Comparison of ENCODE assay signal across 16 cellular contexts in the genomic region with DNA sequence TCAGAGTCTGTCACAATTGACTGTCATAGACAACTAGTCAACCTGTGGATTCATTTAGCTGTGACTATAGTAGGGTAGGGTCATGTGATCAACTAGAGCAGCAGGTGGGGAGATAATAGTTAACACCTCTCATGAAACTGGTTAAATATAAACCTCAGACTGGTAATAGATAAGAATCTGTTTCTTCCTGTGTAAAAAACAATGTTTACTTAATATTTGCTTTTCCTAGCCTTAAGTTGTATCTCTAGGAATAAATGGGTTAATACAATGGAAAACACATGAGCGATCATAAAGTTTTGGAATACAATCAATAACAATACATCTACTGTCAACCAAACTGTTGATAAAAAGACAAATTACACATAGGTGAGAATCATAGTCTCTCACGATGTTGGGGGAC. TPM values are rescaled to one million over a fixed set of nuclear protein-coding genes. Genes with fewer than 3 reads are reported as not detected.
DNase-seq lines count a peak whose midpoint lies in the region; ATAC-seq and TF ChIP-seq lines count a peak whose summit lies in the region.
"Had no signal": no experiment of that assay in that cellular context is flagged by ENCODE, and none has a peak within 500 bp of the region (broad histone marks: within the 10 kb centered on the region; RNA-seq: fewer than 3 reads in every experiment).

No MANE protein-coding gene starts in this region.

- H3K27ac ChIP-seq in SK-N-SH (ENCODE audit: low read depth in 2 of 2, low read length in 1 of 2) (no peak overlapping the region), RWPE1 (no peak overlapping the region)
- H3K27ac ChIP-seq: A549, uterus had no signal

- H3K4me2 ChIP-seq in SK-N-SH, result no peak overlapping the region
- H3K4me2 ChIP-seq: A549 had no signal

- H3K9ac ChIP-seq in SK-N-SH, result no peak overlapping the region

- H3K4me1 Mint-ChIP-seq in WTC11, result peaks cover 3% of the 10 kb centered on the region; the same call in 1 of the 2 replicates

- POLR2A ChIA-PET in WTC11 (lab: Charles Lee), result no interaction called here
- POLR2A ChIA-PET in SK-N-SH (lab: Yijun Ruan, JAX), result no interaction called here
- POLR2A ChIA-PET in RWPE1 (lab: Yijun Ruan, JAX; ENCODE audit: low non-redundant PET), result no interaction called here

- no peaks in the 10 kb centered on the region for H3K4me1 ChIP-seq in SK-N-SH (ENCODE audit: control insufficient read depth in 1 of 2, insufficient read depth in 2 of 2, low read depth in 1 of 2, low read length in 1 of 2)
- H3K4me1 ChIP-seq: A549, uterus had no signal

- no peak overlapping the region for H3K4me3 Mint-ChIP-seq in WTC11

- H3K27me3 ChIP-seq in SK-N-SH (ENCODE audit: insufficient read depth), result no peaks in the 10 kb centered on the region
- H3K27me3 ChIP-seq: uterus had no signal

- no peaks in the 10 kb centered on the region for H3K79me2 ChIP-seq in SK-N-SH (ENCODE audit: insufficient read depth)

- peaks cover 2% of the 10 kb centered on the region for H3F3A ChIP-seq in SK-N-SH (replicated peaks; ENCODE audit: insufficient read depth)

- TF ChIP-seq RAD21 in SK-N-SH (IDR thresholded peaks at IDR 0.05; ENCODE audit: low read length), result no peak

- TF ChIP-seq EP300 in SK-N-SH (IDR thresholded peaks at IDR 0.05; ENCODE audit: borderline replicate concordance in 1 of 2, low read depth in 1 of 2, low read length in 1 of 2), result no peak

- DNase-seq in WTC11 (ENCODE audit: low spot score) (no peak), SK-N-SH (no peak), RWPE1 (ENCODE audit: low spot score) (no peak)
- DNase-seq in activated CD8-positive, alpha-beta memory T cell treated with anti-CD3 and anti-CD28 coated beads, Interleukin-2, amount 50 U/mL, for 4 hours, result no peak
- DNase-seq: caudate nucleus, NCI-H1417 treated with DMSO at 0.1 percent for 48 hours, NCI-H2227 treated with DMSO at 0.1 percent for 48 hours, uterus had no signal

- no peaks in the 10 kb centered on the region for H3K36me3 ChIP-seq in SK-N-SH (replicated peaks in 1 of 2; ENCODE audit: control insufficient read depth in 1 of 2, insufficient read depth in 2 of 2, low read length in 1 of 2)
- H3K36me3 ChIP-seq: uterus had no signal

- H3K27ac Mint-ChIP-seq in WTC11, result no peak overlapping the region

- H3K9me3 ChIP-seq in SK-N-SH, result no peaks in the 10 kb centered on the region
- H3K9me3 ChIP-seq: A549, uterus had no signal

- TF ChIP-seq CTCF in WTC11 (IDR thresholded peaks at IDR 0.05), result no peak
- TF ChIP-seq CTCF in SK-N-SH (IDR thresholded peaks at IDR 0.05), result no peak
- TF ChIP-seq CTCF in RWPE1 (conservative IDR thresholded peaks at IDR 0.05; ENCODE audit: low read depth), result no peak

- no peaks in the 10 kb centered on the region for H3K9me3 Mint-ChIP-seq in WTC11

- H3K9me2 ChIP-seq in SK-N-SH, result no peaks in the 10 kb centered on the region

- H4K20me1 ChIP-seq in SK-N-SH (ENCODE audit: insufficient read depth), result no peaks in the 10 kb centered on the region

- no peak overlapping the region for H2AFZ ChIP-seq in SK-N-SH (ENCODE audit: low read depth)

- 89% methylated on average over 2 of the region's 2 CpGs for WGBS in SK-N-SH (ENCODE audit: low lambda C conversion rate)

- no peaks in the 10 kb centered on the region for H3K36me3 Mint-ChIP-seq in WTC11

- no peaks in the 10 kb centered on the region for H3K27me3 Mint-ChIP-seq in WTC11 (ENCODE audit: low read depth)

- H3K4me3 ChIP-seq in SK-N-SH (ENCODE audit: low read depth in 2 of 2, low read length in 1 of 2), result no peak overlapping the region
- H3K4me3 ChIP-seq: A549, uterus had no signal

- CTCF ChIA-PET in WTC11 (lab: Charles Lee), result no interaction called here
- CTCF ChIA-PET in SK-N-SH (lab: Yijun Ruan, JAX), result interaction anchor here (1.2 kb wide), 1 partner anchor 255 kb away, joined by 3 read pairs; no protein-coding TSS in a partner anchor
- CTCF ChIA-PET in RWPE1 (lab: Yijun Ruan, JAX), result interaction anchor here (0.7 kb wide), 1 partner anchor 630 kb away, joined by 3 read pairs; no protein-coding TSS in a partner anchor

- ATAC-seq in GM18498 (IDR thresholded peaks at IDR 0.05; ENCODE audit: unreplicated experiment), result peak; percentile 50
- ATAC-seq in GM19467 (IDR thresholded peaks at IDR 0.05; ENCODE audit: unreplicated experiment), result peak; percentile 59
- peak; percentile 51 for ATAC-seq in HG02981 (IDR thresholded peaks at IDR 0.05; ENCODE audit: unreplicated experiment)
- no peak for ATAC-seq in WTC11
- ATAC-seq in GM21723 (IDR thresholded peaks at IDR 0.05; ENCODE audit: unreplicated experiment), result no peak
- ATAC-seq: A549, left lobe of liver, sciatic nerve had no signal

TF ChIP-seq in WTC11, 78 proteins besides CTCF, POLR2A, EP300 and RAD21 (continues in another document):
- TF ChIP-seq SMAD4 (CRISPR knock-in tag; IDR thresholded peaks at IDR 0.05) (no peak), E2F4 (CRISPR knock-in tag; IDR thresholded peaks at IDR 0.05; ENCODE audit: borderline replicate concordance, low read depth) (no peak)
- TF ChIP-seq, protein P1, sequence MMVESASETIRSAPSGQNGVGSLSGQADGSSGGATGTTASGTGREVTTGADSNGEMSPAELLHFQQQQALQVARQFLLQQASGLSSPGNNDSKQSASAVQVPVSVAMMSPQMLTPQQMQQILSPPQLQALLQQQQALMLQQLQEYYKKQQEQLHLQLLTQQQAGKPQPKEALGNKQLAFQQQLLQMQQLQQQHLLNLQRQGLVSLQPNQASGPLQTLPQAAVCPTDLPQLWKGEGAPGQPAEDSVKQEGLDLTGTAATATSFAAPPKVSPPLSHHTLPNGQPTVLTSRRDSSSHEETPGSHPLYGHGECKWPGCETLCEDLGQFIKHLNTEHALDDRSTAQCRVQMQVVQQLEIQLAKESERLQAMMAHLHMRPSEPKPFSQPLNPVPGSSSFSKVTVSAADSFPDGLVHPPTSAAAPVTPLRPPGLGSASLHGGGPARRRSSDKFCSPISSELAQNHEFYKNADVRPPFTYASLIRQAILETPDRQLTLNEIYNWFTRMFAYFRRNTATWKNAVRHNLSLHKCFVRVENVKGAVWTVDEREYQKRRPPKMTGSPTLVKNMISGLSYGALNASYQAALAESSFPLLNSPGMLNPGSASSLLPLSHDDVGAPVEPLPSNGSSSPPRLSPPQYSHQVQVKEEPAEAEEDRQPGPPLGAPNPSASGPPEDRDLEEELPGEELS (CRISPR knock-in tag; IDR thresholded peaks at IDR 0.05), result no peak
- TF ChIP-seq, protein P2, sequence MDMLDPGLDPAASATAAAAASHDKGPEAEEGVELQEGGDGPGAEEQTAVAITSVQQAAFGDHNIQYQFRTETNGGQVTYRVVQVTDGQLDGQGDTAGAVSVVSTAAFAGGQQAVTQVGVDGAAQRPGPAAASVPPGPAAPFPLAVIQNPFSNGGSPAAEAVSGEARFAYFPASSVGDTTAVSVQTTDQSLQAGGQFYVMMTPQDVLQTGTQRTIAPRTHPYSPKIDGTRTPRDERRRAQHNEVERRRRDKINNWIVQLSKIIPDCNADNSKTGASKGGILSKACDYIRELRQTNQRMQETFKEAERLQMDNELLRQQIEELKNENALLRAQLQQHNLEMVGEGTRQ (CRISPR knock-in tag; IDR thresholded peaks at IDR 0.05), result 0 out of 2 replicates have a peak, but pooled peaks have one; percentile 18

TF ChIP-seq in SK-N-SH, 30 proteins besides CTCF, POLR2A, EP300 and RAD21 (continues in another document):
- TF ChIP-seq FOXM1 (IDR thresholded peaks at IDR 0.05; ENCODE audit: low read depth) (no peak), GATA2 (CRISPR knock-in tag; IDR thresholded peaks at IDR 0.05) (no peak), RCOR1 (IDR thresholded peaks at IDR 0.05; ENCODE audit: low read length) (no peak), ELF1 (IDR thresholded peaks at IDR 0.05) (no peak), GABPA (IDR thresholded peaks at IDR 0.05; ENCODE audit: low read depth) (no peak), FOXJ3 (CRISPR knock-in tag; IDR thresholded peaks at IDR 0.05) (no peak), TCF12 (IDR thresholded peaks at IDR 0.05) (no peak), EZH2phosphoT487 (IDR thresholded peaks at IDR 0.05; ENCODE audit: borderline replicate concordance, low read depth) (no peak), SMC3 (IDR thresholded peaks at IDR 0.05; ENCODE audit: low read depth, low read length) (no peak), RFX5 (IDR thresholded peaks at IDR 0.05; ENCODE audit: low read length) (no peak), TAF1 (IDR thresholded peaks at IDR 0.05; ENCODE audit: borderline replicate concordance, low read depth, low read length) (no peak)
- TF ChIP-seq, protein P2 (IDR thresholded peaks at IDR 0.05; ENCODE audit: borderline replicate concordance, low read depth, low read length), result no peak
- TF ChIP-seq, protein P3, sequence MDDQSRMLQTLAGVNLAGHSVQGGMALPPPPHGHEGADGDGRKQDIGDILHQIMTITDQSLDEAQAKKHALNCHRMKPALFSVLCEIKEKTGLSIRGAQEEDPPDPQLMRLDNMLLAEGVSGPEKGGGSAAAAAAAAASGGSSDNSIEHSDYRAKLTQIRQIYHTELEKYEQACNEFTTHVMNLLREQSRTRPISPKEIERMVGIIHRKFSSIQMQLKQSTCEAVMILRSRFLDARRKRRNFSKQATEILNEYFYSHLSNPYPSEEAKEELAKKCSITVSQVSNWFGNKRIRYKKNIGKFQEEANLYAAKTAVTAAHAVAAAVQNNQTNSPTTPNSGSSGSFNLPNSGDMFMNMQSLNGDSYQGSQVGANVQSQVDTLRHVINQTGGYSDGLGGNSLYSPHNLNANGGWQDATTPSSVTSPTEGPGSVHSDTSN (IDR thresholded peaks at IDR 0.05), result no peak

RNA-seq across cellular contexts. Expression of gene ITGB8, which starts 43.4 kb away (rescaled TPM):
- total RNA-seq in WTC11 (2021), result 1.8 to 2.2 TPM (median 1.9 TPM) in 3 replicates
- polyA plus RNA-seq in SK-N-SH (2012; rRNA removed), result 0.62 and 0.99 TPM in 2 replicates
- polyA plus RNA-seq in SK-N-SH (2012; cell fraction: cytosol; rRNA removed), result 0.81 and 0.82 TPM in 2 replicates
- 1.2 and 2.0 TPM in 2 replicates for polyA plus RNA-seq in SK-N-SH (2012; cell fraction: nucleus; rRNA removed)
- total RNA-seq: T-helper 1 cell treated with Interleukin-12 subunit alpha and Interleukin-12 subunit beta and Interleukin-4 antibody, amounts not matched to agents 30 ng/mL and 1 ng/mL, for 36 hours had no signal

Comparison
In these comparisons a context has a peak if more than half of its experiments do, and no peak if none do; other contexts are left out.
1. ATAC-seq: peak in GM18498 (single experiment), GM19467 (single experiment) and HG02981 (single experiment); none in WTC11 (single experiment) and GM21723 (single experiment).